ENCODE assay signal across 18 cellular contexts in the genomic region with DNA sequence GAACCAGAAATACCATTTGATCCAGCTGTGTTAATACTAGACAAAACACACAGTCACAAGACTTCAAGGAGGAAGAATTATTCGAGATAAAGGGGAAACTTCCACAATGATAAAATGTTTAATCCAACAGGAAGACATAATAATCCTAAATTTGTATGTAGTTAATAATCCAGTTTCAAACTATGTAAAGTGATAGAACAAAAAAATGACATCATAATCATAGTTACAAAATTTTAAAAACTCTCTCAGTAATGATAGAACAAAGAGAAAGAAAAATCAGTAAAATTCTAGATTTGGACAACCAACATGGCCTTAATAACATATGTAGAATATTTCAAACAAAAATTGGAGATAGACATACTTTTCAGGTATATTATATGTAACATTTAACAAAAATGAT. TPM values are rescaled to one million over a fixed set of nuclear protein-coding genes. Genes with fewer than 3 reads are reported as not detected.
DNase-seq lines count a peak whose midpoint lies in the region; FAIRE-seq lines count a peak whose summit lies in the region.
"Had no signal": no experiment of that assay in that cellular context is flagged by ENCODE, and none has a peak within 500 bp of the region (broad histone marks: within the 10 kb centered on the region; RNA-seq: fewer than 3 reads in every experiment).

No MANE protein-coding gene starts in this region.

- no peaks in the 10 kb centered on the region for H3K4me1 ChIP-seq in small intestine (ENCODE audit: control insufficient read depth in 2 of 2, insufficient read depth in 1 of 2, low read depth in 1 of 2, low read length in 1 of 2)
- H3K4me1 ChIP-seq: BE2C had no signal

- H3K27ac ChIP-seq in small intestine (ENCODE audit: low read depth in 1 of 2, low read length in 1 of 2) = no peak overlapping the region

- FAIRE-seq in A204.1 (lab: Jason Lieb, UNC) (peak; percentile 80), GM18507 (lab: Jason Lieb, UNC) (peak; percentile 55), frontal cortex (lab: Jason Lieb, UNC) (peak; percentile 69), small intestine (lab: Jason Lieb, UNC) (peak; percentile 77)

- 66 to 74% (median 69%) methylated on average over 1 of the region's 1 CpG for WGBS in small intestine, 3 donors

- H3K4me3 ChIP-seq in small intestine (ENCODE audit: low read depth in 1 of 2, low read length in 2 of 2) = no peak overlapping the region

- no peaks in the 10 kb centered on the region for H3K9me3 ChIP-seq in small intestine (ENCODE audit: control insufficient read depth, low read depth)
- H3K9me3 ChIP-seq: BE2C had no signal

- DNase-seq in GM18507 (ENCODE audit: extremely low spot score, insufficient read length, low read depth) (no peak), frontal cortex (ENCODE audit: low spot score in 2 of 2) (no peak), small intestine (no peak), cortex of kidney (lab: John Stamatoyannopoulos, UW) (no peak), Kasumi-1 (lab: John Stamatoyannopoulos, UW) (no peak)
- no peak for DNase-seq in activated CD8-positive, alpha-beta memory T cell treated with anti-CD3 and anti-CD28 coated beads for 24 hours
- DNase-seq: 8988T; ACHN; BE2C; C1 segment of cervical spinal cord; CD4-positive, CD25-positive, alpha-beta regulatory T cell; CD8-positive, alpha-beta memory T cell; COR-L47; GF-D8; GOT3; H7 had no signal

- H3K27me3 ChIP-seq in small intestine (ENCODE audit: control insufficient read depth in 2 of 2, insufficient read depth in 2 of 2, low read length in 2 of 2) = peaks cover 0 to 4% of the 10 kb centered on the region in 2 donors
- H3K27me3 ChIP-seq: BE2C had no signal

- no peaks in the 10 kb centered on the region for H3K36me3 ChIP-seq in small intestine (ENCODE audit: control insufficient read depth in 2 of 2, insufficient read depth in 2 of 2, low read length in 2 of 2)
- H3K36me3 ChIP-seq: BE2C had no signal

RNA-seq across cellular contexts. Expression of gene LINC00237, which starts 38.9 kb away (rescaled TPM):
- 0.82 TPM for total RNA-seq in frontal cortex
- not detected for polyA plus RNA-seq in small intestine
- total RNA-seq: CD4-positive, CD25-positive, alpha-beta regulatory T cell; CD8-positive, alpha-beta memory T cell; HT-29 had no signal
- polyA plus RNA-seq: CD8-positive, alpha-beta memory T cell had no signal

RNA-seq across cellular contexts. Expression of gene KIZ, which starts 58.6 kb away (rescaled TPM):
- total RNA-seq in frontal cortex = 6.9 TPM
- polyA plus RNA-seq in small intestine = 10 to 100 TPM; 11.7 to 38.4 (median 27.7) TPM
